ENCODE assay signal across 8 cellular contexts in the genomic region with DNA sequence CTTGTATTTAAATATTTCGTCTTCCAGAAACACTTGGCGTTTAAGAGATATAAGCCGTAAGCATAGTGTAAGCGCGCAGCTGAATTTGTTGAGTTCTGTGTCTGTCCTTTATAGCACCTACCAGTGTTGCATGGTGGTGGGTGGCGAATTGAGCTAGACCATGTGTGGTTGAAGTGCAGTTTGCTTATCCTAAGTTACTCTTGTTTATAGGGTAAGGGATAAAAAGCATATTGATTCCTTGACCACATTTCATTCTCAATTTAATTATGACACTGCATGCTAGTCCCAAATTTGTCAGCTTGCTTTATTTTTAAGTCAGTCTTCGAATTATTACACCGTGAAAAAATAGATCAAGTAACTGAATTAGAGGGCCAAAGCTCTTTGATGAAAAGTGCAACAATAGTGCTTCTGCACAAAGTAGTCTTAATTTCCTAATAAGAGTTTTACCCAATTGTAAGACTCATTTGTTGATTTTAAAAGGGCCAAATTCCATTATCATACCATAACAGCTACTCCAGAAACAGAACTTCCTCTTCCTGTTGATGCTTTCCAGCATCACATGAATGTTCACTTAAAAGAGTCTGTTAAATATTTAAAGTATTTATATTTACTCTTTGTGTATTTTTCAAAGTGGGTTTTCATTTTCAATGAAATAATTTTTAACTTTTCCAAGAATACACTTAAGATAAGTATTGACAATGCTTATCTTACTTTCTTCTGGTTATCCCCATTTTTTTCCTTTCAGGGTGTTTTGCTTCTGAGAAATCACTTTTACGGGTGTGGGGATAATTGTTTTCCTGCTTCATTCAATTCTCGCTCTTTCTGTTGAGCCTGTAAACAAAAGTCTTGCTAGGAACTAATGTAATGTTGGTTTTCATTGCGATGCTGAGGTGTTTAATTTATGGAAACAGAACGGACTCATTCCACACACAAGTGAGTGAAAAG. TPM values are rescaled to one million over a fixed set of nuclear protein-coding genes. Genes with fewer than 3 reads are reported as not detected.
DNase-seq lines count a peak whose midpoint lies in the region; ATAC-seq, FAIRE-seq and TF ChIP-seq lines count a peak whose summit lies in the region.

No MANE protein-coding gene starts in this region.

- in situ Hi-C loops in GM23248 (cut with MboI): no loop called here

- H4K20me1 ChIP-seq in GM23248 (ENCODE audit: insufficient read depth): peaks cover 27% of the 10 kb centered on the region

- H3K4me2 ChIP-seq in A549 (peak overlapping the region; percentile 85), GM23248 (ENCODE audit: unreplicated experiment) (peak overlapping the region; percentile 96)

- H3K4me1 ChIP-seq in A549 (peaks cover 29% of the 10 kb centered on the region), GM23248 (ENCODE audit: insufficient read depth) (peaks cover 49% of the 10 kb centered on the region), iPS-18a (ENCODE audit: control insufficient read depth, low read depth, low read length) (peaks cover 24% of the 10 kb centered on the region), stomach smooth muscle (ENCODE audit: control insufficient read depth, insufficient read depth, low read length) (peaks cover 12% of the 10 kb centered on the region)

- POLR2A ChIA-PET in A549 (lab: Yijun Ruan, JAX): interaction anchor here (1.0 to 1.3 kb wide), 2 partner anchors 8 to 62 kb away, joined by 3 to 6 read pairs; no protein-coding TSS in a partner anchor
- POLR2A ChIA-PET in activated CD4-positive, alpha-beta memory T cell treated with anti-CD3 and anti-CD28 coated beads, Interleukin-2, amount 10 ng/mL, durations not matched to agents 7 days and 5 days (lab: Charles Lee): interaction anchor here (1.9 kb wide), 1 partner anchor 8 kb away, joined by 5 read pairs; no protein-coding TSS in a partner anchor

- H2AFZ ChIP-seq in GM23248: 0 out of 2 replicates have a peak overlapping the region, but pooled peaks have one; percentile 72

- peaks cover 73% of the 10 kb centered on the region for H3K79me2 ChIP-seq in GM23248 (ENCODE audit: insufficient read depth)

- no peak for TF ChIP-seq EP300 in A549 (IDR thresholded peaks at IDR 0.05)

- CTCF ChIA-PET in A549 (lab: Yijun Ruan, JAX): interaction anchor here (1.1 kb wide), 2 partner anchors 17 to 94 kb away, joined by 3 read pairs; no protein-coding TSS in a partner anchor
- CTCF ChIA-PET in activated CD4-positive, alpha-beta memory T cell treated with anti-CD3 and anti-CD28 coated beads, Interleukin-2, amount 10 ng/mL, durations not matched to agents 7 days and 5 days (lab: Charles Lee): no interaction called here

- no peak overlapping the region for H3K27ac Mint-ChIP-seq in activated CD4-positive, alpha-beta memory T cell treated with anti-CD3 and anti-CD28 coated beads, Interleukin-2, amount 10 ng/mL, durations not matched to agents 7 days and 5 days

- no peak for DNase-seq in A549 (ENCODE audit: low read depth in 1 of 2, low spot score in 1 of 2)
- peak; percentile 67 for DNase-seq in GM23248
- DNase-seq in activated CD4-positive, alpha-beta memory T cell treated with anti-CD3 and anti-CD28 coated beads, Interleukin-2, amount 10 ng/mL, durations not matched to agents 7 days and 5 days: no peak
- DNase-seq in UCSD-AML1 (lab: John Stamatoyannopoulos, UW; ENCODE audit: unreplicated experiment): no peak
- no peak for DNase-seq in NCI-H2196 (lab: John Stamatoyannopoulos, UW; ENCODE audit: unreplicated experiment)

- ATAC-seq in A549 (peak in 1 of 2 experiments; percentile 32; a peak in 2 of 6 replicates), GM18870 (IDR thresholded peaks at IDR 0.05; ENCODE audit: unreplicated experiment) (no peak)

- WGBS in A549 (ENCODE audit: missing lambda C conversion rate): 4% methylated on average over 12 of the region's 12 CpGs
- WGBS in GM23248 (ENCODE audit: low coverage in 1 of 2, low lambda C conversion rate in 2 of 2, missing lambda C conversion rate in 2 of 2), 2 experiments: 2% methylated on average over 12 of the region's 12 CpGs

- TF ChIP-seq RAD21 in A549 (conservative IDR thresholded peaks at IDR 0.05 in 1 of 2, IDR thresholded peaks at IDR 0.05 in 1 of 2): no peak

- peak overlapping the region; percentile 64 for H3K4me3 ChIP-seq in A549
- H3K4me3 ChIP-seq in GM23248: peak overlapping the region; percentile 96
- H3K4me3 ChIP-seq in iPS-18a (ENCODE audit: low read length): peak overlapping the region; percentile 99
- H3K4me3 ChIP-seq in stomach smooth muscle (ENCODE audit: low read length in 2 of 2): peak overlapping the region; percentile 90 to 99

- H3K36me3 ChIP-seq in GM23248 (ENCODE audit: low read depth) (no peaks in the 10 kb centered on the region), iPS-18a (ENCODE audit: control insufficient read depth, low read depth, low read length) (no peaks in the 10 kb centered on the region), stomach smooth muscle (ENCODE audit: control insufficient read depth in 2 of 2, insufficient read depth in 2 of 2, low read length in 2 of 2) (no peaks in the 10 kb centered on the region)

- H3K27me3 ChIP-seq in GM23248 (replicated peaks; ENCODE audit: insufficient read depth) (no peaks in the 10 kb centered on the region), iPS-18a (ENCODE audit: control insufficient read depth, insufficient read depth, low read length) (no peaks in the 10 kb centered on the region), stomach smooth muscle (ENCODE audit: control insufficient read depth in 1 of 2, insufficient read depth in 2 of 2, low read length in 2 of 2) (no peaks in the 10 kb centered on the region)

- peaks cover 61% of the 10 kb centered on the region for H3K27me3 Mint-ChIP-seq in activated CD4-positive, alpha-beta memory T cell treated with anti-CD3 and anti-CD28 coated beads, Interleukin-2, amount 10 ng/mL, durations not matched to agents 7 days and 5 days

- H3K4me3 Mint-ChIP-seq in activated CD4-positive, alpha-beta memory T cell treated with anti-CD3 and anti-CD28 coated beads, Interleukin-2, amount 10 ng/mL, durations not matched to agents 7 days and 5 days: peak overlapping the region; percentile 85

- peaks cover 44% of the 10 kb centered on the region for H3K4me1 Mint-ChIP-seq in activated CD4-positive, alpha-beta memory T cell treated with anti-CD3 and anti-CD28 coated beads, Interleukin-2, amount 10 ng/mL, durations not matched to agents 7 days and 5 days

- H3K36me3 Mint-ChIP-seq in activated CD4-positive, alpha-beta memory T cell treated with anti-CD3 and anti-CD28 coated beads, Interleukin-2, amount 10 ng/mL, durations not matched to agents 7 days and 5 days (ENCODE audit: low read depth): peaks cover 5% of the 10 kb centered on the region

- peaks cover 58% of the 10 kb centered on the region for H3F3A ChIP-seq in GM23248 (ENCODE audit: insufficient read depth)

- no peak for TF ChIP-seq CTCF in A549 (IDR thresholded peaks at IDR 0.05)

- FAIRE-seq in A549 (lab: Jason Lieb, UNC): no peak

- H3K27ac ChIP-seq in A549 (peak overlapping the region; percentile 84 to 100; a peak in 5 of 6 replicates), GM23248 (peak overlapping the region; percentile 82), iPS-18a (ENCODE audit: low read length) (no peak overlapping the region), stomach smooth muscle (ENCODE audit: low read length) (peak overlapping the region; percentile 84)

- no peaks in the 10 kb centered on the region for H3K9me3 Mint-ChIP-seq in activated CD4-positive, alpha-beta memory T cell treated with anti-CD3 and anti-CD28 coated beads, Interleukin-2, amount 10 ng/mL, durations not matched to agents 7 days and 5 days

- TF ChIP-seq POLR2A in A549 (IDR thresholded peaks at IDR 0.05; ENCODE audit: low read length): no peak

- H3K9me3 ChIP-seq in A549: no peaks in the 10 kb centered on the region
- H3K9me3 ChIP-seq in GM23248 (ENCODE audit: low read depth): no peaks in the 10 kb centered on the region
- H3K9me3 ChIP-seq in iPS-18a (ENCODE audit: control insufficient read depth, low read depth, low read length): no peaks in the 10 kb centered on the region
- H3K9me3 ChIP-seq in stomach smooth muscle (ENCODE audit: control insufficient read depth in 2 of 2, low read length in 2 of 2): no peaks in the 10 kb centered on the region

- no peaks in the 10 kb centered on the region for H3K9me2 ChIP-seq in GM23248 (ENCODE audit: insufficient read depth)

- H3K9ac ChIP-seq in GM23248 (peak overlapping the region; percentile 90), iPS-18a (ENCODE audit: low read length) (no peak overlapping the region), stomach smooth muscle (ENCODE audit: low read length in 2 of 2) (peak overlapping the region; percentile 90 to 96)

TF ChIP-seq in A549, 52 proteins besides CTCF, POLR2A, EP300 and RAD21:
- TF ChIP-seq GATA3 (IDR thresholded peaks at IDR 0.05; ENCODE audit: borderline replicate concordance): no peak
- TF ChIP-seq, protein P1, sequence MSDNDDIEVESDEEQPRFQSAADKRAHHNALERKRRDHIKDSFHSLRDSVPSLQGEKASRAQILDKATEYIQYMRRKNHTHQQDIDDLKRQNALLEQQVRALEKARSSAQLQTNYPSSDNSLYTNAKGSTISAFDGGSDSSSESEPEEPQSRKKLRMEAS (IDR thresholded peaks at IDR 0.05): 0 out of 2 replicates have a peak, but pooled peaks have one; percentile 33

RNA-seq across cellular contexts. Expression of gene ARHGEF12, which starts 2.0 kb away (rescaled TPM):
- polyA plus RNA-seq in A549 (2011; rRNA removed) (27.2 and 31.5 TPM in 2 replicates), A549 (2017; fragmentation: RNase III; extraction: RNeasy Plus Mini Kit Qiagen cat#74134 plus additional on column Dnase treatment) (16.4 to 18.0 TPM (median 16.7 TPM) in 3 replicates), GM23248 (2016; fragmentation: Nextera tagmentation; extraction: Ambion mirVana) (20.3 and 20.4 TPM in 2 replicates)
- polyA plus RNA-seq in A549 (2012; cell fraction: cytosol; rRNA removed): 4.0 and 4.9 TPM in 2 replicates
- polyA plus RNA-seq in A549 (2012; cell fraction: nucleus; rRNA removed): 2.7 and 4.8 TPM in 2 replicates
- 48.9 and 49.8 TPM in 2 replicates for polyA minus RNA-seq in A549 (2011; rRNA and poly(A)+ RNA removed)
- 52.7 and 57.9 TPM in 2 replicates for total RNA-seq in GM23248 (2014; rRNA removed; shearing (Covaris generic))
- total RNA-seq in activated CD4-positive, alpha-beta memory T cell treated with anti-CD3 and anti-CD28 coated beads, Interleukin-2, amount 10 ng/mL, durations not matched to agents 7 days and 5 days: 10 to 100 TPM; 19.7 to 21.5 TPM

RNA-seq across cellular contexts. Expression of gene TLCD5, which starts 13.1 kb away (rescaled TPM):
- polyA plus RNA-seq in A549 (2011; rRNA removed): 12.9 TPM in 2 replicates
- polyA plus RNA-seq in A549 (2012; cell fraction: cytosol; rRNA removed): 5.0 and 5.3 TPM in 2 replicates
- polyA plus RNA-seq in A549 (2012; cell fraction: nucleus; rRNA removed): 3.8 and 8.8 TPM in 2 replicates
- polyA plus RNA-seq in A549 (2017; fragmentation: RNase III; extraction: RNeasy Plus Mini Kit Qiagen cat#74134 plus additional on column Dnase treatment): 5.8 to 6.1 TPM (median 6.0 TPM) in 3 replicates
- 9.5 and 10.1 TPM in 2 replicates for polyA minus RNA-seq in A549 (2011; rRNA and poly(A)+ RNA removed)
- total RNA-seq in GM23248 (2014; rRNA removed; shearing (Covaris generic)): 6.8 and 11.1 TPM in 2 replicates
- 10.6 and 13.5 TPM in 2 replicates for polyA plus RNA-seq in GM23248 (2016; fragmentation: Nextera tagmentation; extraction: Ambion mirVana)
- 1 to 10 TPM; 1.2 to 1.4 TPM for total RNA-seq in activated CD4-positive, alpha-beta memory T cell treated with anti-CD3 and anti-CD28 coated beads, Interleukin-2, amount 10 ng/mL, durations not matched to agents 7 days and 5 days
